17 cellular contexts compared by ENCODE assay signal in genomic region chrX:12789976-12790375, GRCh38. TPM values are rescaled to one million over a fixed set of nuclear protein-coding genes. Genes with fewer than 3 reads are reported as not detected.
DNase-seq lines count a peak whose midpoint lies in the region; ATAC-seq and TF ChIP-seq lines count a peak whose summit lies in the region.
"Had no signal": no experiment of that assay in that cellular context is flagged by ENCODE, and none has a peak within 500 bp of the region (broad histone marks: within the 10 kb centered on the region; RNA-seq: fewer than 3 reads in every experiment).

No MANE protein-coding gene starts in this region.

- no peak for TF ChIP-seq CTCF in activated CD8-positive, alpha-beta T cell treated with anti-CD3 and anti-CD28 coated beads for 36 hours (IDR thresholded peaks at IDR 0.05)
- TF ChIP-seq CTCF in HFFc6 (IDR thresholded peaks at IDR 0.05), result no peak
- no peak for TF ChIP-seq CTCF in foreskin keratinocyte (conservative IDR thresholded peaks at IDR 0.05)

- H3K27ac ChIP-seq in foreskin keratinocyte, result no peak overlapping the region
- H3K27ac ChIP-seq: esophagus squamous epithelium, PC-9, WERI-Rb-1 had no signal

- H3K4me3 Mint-ChIP-seq in activated CD8-positive, alpha-beta T cell treated with anti-CD3 and anti-CD28 coated beads for 36 hours, result peak overlapping the region; percentile 81
- H3K4me3 Mint-ChIP-seq in activated CD8-positive, alpha-beta T cell treated with anti-CD3 and anti-CD28 coated beads, Interleukin-2, amount 10 ng/mL, durations not matched to agents 7 days and 5 days, result no peak overlapping the region
- H3K4me3 Mint-ChIP-seq in HFFc6, result 0 out of 2 replicates have a peak overlapping the region, but pooled peaks have one; percentile 84
- peak overlapping the region; percentile 80 for H3K4me3 Mint-ChIP-seq in central memory CD8-positive, alpha-beta T cell

- DNase-seq in activated CD8-positive, alpha-beta T cell treated with anti-CD3 and anti-CD28 coated beads for 36 hours, result no peak
- no peak for DNase-seq in activated CD8-positive, alpha-beta T cell treated with anti-CD3 and anti-CD28 coated beads, Interleukin-2, amount 10 ng/mL, durations not matched to agents 7 days and 5 days
- DNase-seq in HFFc6 (no peak), pons (ENCODE audit: low spot score) (peak; percentile 65), GM19240 (ENCODE audit: insufficient read length, low spot score) (no peak), foreskin keratinocyte (no peak), mucosa of gallbladder (ENCODE audit: low spot score) (no peak)
- no peak for DNase-seq in central memory CD8-positive, alpha-beta T cell (ENCODE audit: low spot score in 2 of 2)
- DNase-seq: COR-L47, dermis blood vessel endothelial cell, esophagus squamous epithelium, kidney glomerular epithelial cell, NCI-H187 treated with DMSO at 0.1 percent for 48 hours, NCI-H526, PC-9, WERI-Rb-1 had no signal

- H3K9me3 Mint-ChIP-seq in activated CD8-positive, alpha-beta T cell treated with anti-CD3 and anti-CD28 coated beads for 36 hours, result no peaks in the 10 kb centered on the region
- H3K9me3 Mint-ChIP-seq in activated CD8-positive, alpha-beta T cell treated with anti-CD3 and anti-CD28 coated beads, Interleukin-2, amount 10 ng/mL, durations not matched to agents 7 days and 5 days (ENCODE audit: insufficient read depth), result no peaks in the 10 kb centered on the region
- H3K9me3 Mint-ChIP-seq in HFFc6, result no peaks in the 10 kb centered on the region
- H3K9me3 Mint-ChIP-seq in central memory CD8-positive, alpha-beta T cell, result no peaks in the 10 kb centered on the region

- H3K4me1 Mint-ChIP-seq in activated CD8-positive, alpha-beta T cell treated with anti-CD3 and anti-CD28 coated beads for 36 hours (ENCODE audit: low read depth), result peaks cover 23% of the 10 kb centered on the region
- H3K4me1 Mint-ChIP-seq in activated CD8-positive, alpha-beta T cell treated with anti-CD3 and anti-CD28 coated beads, Interleukin-2, amount 10 ng/mL, durations not matched to agents 7 days and 5 days (ENCODE audit: low read depth), result peaks cover 32% of the 10 kb centered on the region
- H3K4me1 Mint-ChIP-seq in HFFc6 (ENCODE audit: low read depth), result peaks cover 11% of the 10 kb centered on the region
- H3K4me1 Mint-ChIP-seq in central memory CD8-positive, alpha-beta T cell, result peaks cover 17% of the 10 kb centered on the region

- no peak for ATAC-seq in activated CD8-positive, alpha-beta T cell treated with anti-CD3 and anti-CD28 coated beads for 36 hours
- no peak for ATAC-seq in activated CD8-positive, alpha-beta T cell treated with anti-CD3 and anti-CD28 coated beads, Interleukin-2, amount 10 ng/mL, durations not matched to agents 7 days and 5 days
- ATAC-seq in central memory CD8-positive, alpha-beta T cell (replicated peaks; ENCODE audit: extremely low read depth, poor library complexity, severe bottlenecking), result no peak
- no peak for ATAC-seq in foreskin keratinocyte
- ATAC-seq: SK-N-SH treated with all-trans-retinoic acid at 6 μM for 48 hours had no signal

- intact Hi-C loops in activated CD8-positive, alpha-beta T cell treated with anti-CD3 and anti-CD28 coated beads for 36 hours (cut with micrococcal nuclease), result no loop called here

- POLR2A ChIA-PET in activated CD8-positive, alpha-beta T cell treated with anti-CD3 and anti-CD28 coated beads for 36 hours (lab: Charles Lee), result interaction anchor here (0.6 kb wide), 1 partner anchor 358 kb away, joined by 3 read pairs; no protein-coding TSS in a partner anchor
- POLR2A ChIA-PET in activated CD8-positive, alpha-beta T cell treated with anti-CD3 and anti-CD28 coated beads, Interleukin-2, amount 10 ng/mL, durations not matched to agents 7 days and 5 days (lab: Charles Lee), result no interaction called here

- peaks cover 25% of the 10 kb centered on the region for H3K36me3 Mint-ChIP-seq in activated CD8-positive, alpha-beta T cell treated with anti-CD3 and anti-CD28 coated beads for 36 hours (ENCODE audit: low read depth)
- H3K36me3 Mint-ChIP-seq in activated CD8-positive, alpha-beta T cell treated with anti-CD3 and anti-CD28 coated beads, Interleukin-2, amount 10 ng/mL, durations not matched to agents 7 days and 5 days (ENCODE audit: low read depth), result peaks cover 26% of the 10 kb centered on the region
- no peaks in the 10 kb centered on the region; the same call in 1 of the 2 replicates for H3K36me3 Mint-ChIP-seq in HFFc6 (ENCODE audit: low read depth)
- H3K36me3 Mint-ChIP-seq in central memory CD8-positive, alpha-beta T cell (ENCODE audit: insufficient read depth), result peaks cover 4% of the 10 kb centered on the region

- no peaks in the 10 kb centered on the region for H3K27me3 Mint-ChIP-seq in activated CD8-positive, alpha-beta T cell treated with anti-CD3 and anti-CD28 coated beads for 36 hours
- peaks cover 13% of the 10 kb centered on the region for H3K27me3 Mint-ChIP-seq in activated CD8-positive, alpha-beta T cell treated with anti-CD3 and anti-CD28 coated beads, Interleukin-2, amount 10 ng/mL, durations not matched to agents 7 days and 5 days (ENCODE audit: low read depth)
- H3K27me3 Mint-ChIP-seq in HFFc6 (ENCODE audit: insufficient read depth), result peaks cover 4% of the 10 kb centered on the region; the same call in 1 of the 2 replicates
- H3K27me3 Mint-ChIP-seq in central memory CD8-positive, alpha-beta T cell, result no peaks in the 10 kb centered on the region

- CTCF ChIA-PET in activated CD8-positive, alpha-beta T cell treated with anti-CD3 and anti-CD28 coated beads for 36 hours (lab: Charles Lee), result interaction anchor here (4.1 kb wide), 1 partner anchor 19 kb away, joined by 35 read pairs; no protein-coding TSS in a partner anchor
- CTCF ChIA-PET in activated CD8-positive, alpha-beta T cell treated with anti-CD3 and anti-CD28 coated beads, Interleukin-2, amount 10 ng/mL, durations not matched to agents 7 days and 5 days (lab: Charles Lee), result interaction anchor here (1.2 to 1.3 kb wide), 2 partner anchors 18 to 104 kb away, joined by 3 read pairs; no protein-coding TSS in a partner anchor

- no peaks in the 10 kb centered on the region for H3K27me3 ChIP-seq in foreskin keratinocyte
- H3K27me3 ChIP-seq: esophagus squamous epithelium had no signal

- no peak overlapping the region for H3K27ac Mint-ChIP-seq in activated CD8-positive, alpha-beta T cell treated with anti-CD3 and anti-CD28 coated beads for 36 hours
- H3K27ac Mint-ChIP-seq in activated CD8-positive, alpha-beta T cell treated with anti-CD3 and anti-CD28 coated beads, Interleukin-2, amount 10 ng/mL, durations not matched to agents 7 days and 5 days, result no peak overlapping the region
- no peak overlapping the region for H3K27ac Mint-ChIP-seq in HFFc6
- no peak overlapping the region for H3K27ac Mint-ChIP-seq in central memory CD8-positive, alpha-beta T cell (ENCODE audit: low read depth)

- H3K4me1 ChIP-seq in foreskin keratinocyte, result no peaks in the 10 kb centered on the region

RNA-seq across cellular contexts. Expression of gene PRPS2, which starts 1.2 kb away (rescaled TPM):
- 100 to 1,000 TPM; 110 to 114 TPM for total RNA-seq in activated CD8-positive, alpha-beta T cell treated with anti-CD3 and anti-CD28 coated beads for 36 hours
- total RNA-seq in activated CD8-positive, alpha-beta T cell treated with anti-CD3 and anti-CD28 coated beads, Interleukin-2, amount 10 ng/mL, durations not matched to agents 7 days and 5 days, result 10 to 100 TPM; 84.5 to 94.3 TPM
- total RNA-seq in HFFc6 (2021; fragmentation: NEBNext Ultra II Directional; extraction: Animal tissue kit (Norgen Biotek cat#: 25700)), result 10 to 100 TPM; 22.2 to 36.9 (median 30.3) TPM
- 61.7 and 65.6 TPM in 2 replicates for total RNA-seq in foreskin keratinocyte
- polyA plus RNA-seq in foreskin keratinocyte, result 28.2 and 34.0 TPM in 2 replicates
- total RNA-seq in mucosa of gallbladder, result 53.3 TPM
